Comparison of ENCODE assay signal across 14 cellular contexts in the genomic region with DNA sequence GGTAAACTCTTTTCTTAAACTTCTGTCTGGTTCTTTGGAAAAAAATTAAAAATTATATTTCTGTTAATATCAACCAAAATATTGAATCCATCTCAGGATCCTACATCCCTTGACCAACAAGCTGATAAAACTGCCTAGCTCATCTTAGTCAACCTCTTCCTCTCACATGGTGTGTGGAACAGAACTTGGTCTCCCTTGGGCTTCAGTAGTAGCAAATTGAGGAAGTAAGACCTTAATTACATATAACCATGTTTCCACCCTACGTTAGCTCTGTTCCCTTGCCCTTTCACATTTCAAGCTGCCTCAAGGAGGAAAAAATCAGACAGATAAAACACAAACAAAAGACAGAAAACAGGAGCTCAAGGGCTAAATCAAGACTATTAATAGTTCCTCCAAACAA.
A peak's percentile ranks its signal among the peaks of the same experiment; 100 is the strongest.
DNase-seq lines count a peak whose midpoint lies in the region; ATAC-seq, FAIRE-seq and TF ChIP-seq lines count a peak whose summit lies in the region.
"Had no signal": no experiment of that assay in that cellular context is flagged by ENCODE, and none has a peak within 500 bp of the region (broad histone marks: within the 10 kb centered on the region; RNA-seq: fewer than 3 reads in every experiment).

No MANE protein-coding gene starts in this region.

- H3K27ac Mint-ChIP-seq in activated naive CD8-positive, alpha-beta T cell treated with anti-CD3 and anti-CD28 coated beads, Interleukin-2, amount 50 U/mL, for 24 hours: no peak overlapping the region
- H3K27ac Mint-ChIP-seq: activated CD4-positive, alpha-beta memory T cell treated with anti-CD3 and anti-CD28 coated beads, Interleukin-2, amount 10 ng/mL, durations not matched to agents 7 days and 5 days; stimulated activated naive CD8-positive, alpha-beta T cell treated with anti-CD3 and anti-CD28 coated beads, Interleukin-15, Interleukin-2, amounts not matched to agents 100 ng/mL and 50 ng/mL, for 24 hours had no signal

- no peaks in the 10 kb centered on the region for H3K36me3 Mint-ChIP-seq in activated naive CD8-positive, alpha-beta T cell treated with anti-CD3 and anti-CD28 coated beads, Interleukin-2, amount 50 U/mL, for 24 hours (ENCODE audit: low read depth)

- H3K27ac ChIP-seq in RWPE2 (ENCODE audit: poor library complexity, severe bottlenecking): peak overlapping the region; percentile 73
- H3K27ac ChIP-seq: body of pancreas, Peyer's patch had no signal

- FAIRE-seq in urothelium cell line (lab: Jason Lieb, UNC): no peak

- TF ChIP-seq CTCF in GM12864 (IDR thresholded peaks at IDR 0.05; ENCODE audit: low read depth, low read length, missing control alignments) (no peak), RWPE2 (IDR thresholded peaks at IDR 0.05; ENCODE audit: poor library complexity, severe bottlenecking) (no peak)

- H3K27me3 ChIP-seq in RWPE2 (ENCODE audit: insufficient read depth, poor library complexity, severe bottlenecking): no peaks in the 10 kb centered on the region
- H3K27me3 ChIP-seq: body of pancreas, Peyer's patch had no signal

- no peaks in the 10 kb centered on the region for H3K9me3 ChIP-seq in RWPE2 (ENCODE audit: severe bottlenecking)
- H3K9me3 ChIP-seq: body of pancreas, Peyer's patch had no signal

- H3K4me1 Mint-ChIP-seq in activated naive CD8-positive, alpha-beta T cell treated with anti-CD3 and anti-CD28 coated beads, Interleukin-2, amount 50 U/mL, for 24 hours: no peaks in the 10 kb centered on the region
- H3K4me1 Mint-ChIP-seq: activated CD4-positive, alpha-beta memory T cell treated with anti-CD3 and anti-CD28 coated beads, Interleukin-2, amount 10 ng/mL, durations not matched to agents 7 days and 5 days had no signal

- peaks cover 13% of the 10 kb centered on the region for H3K27me3 Mint-ChIP-seq in activated naive CD8-positive, alpha-beta T cell treated with anti-CD3 and anti-CD28 coated beads, Interleukin-2, amount 50 U/mL, for 24 hours

- no peaks in the 10 kb centered on the region for H3K36me3 ChIP-seq in RWPE2 (ENCODE audit: low read depth)
- H3K36me3 ChIP-seq: Peyer's patch had no signal

- H3K4me3 ChIP-seq in GM12864 (ENCODE audit: low read depth, low read length): no peak overlapping the region
- no peak overlapping the region for H3K4me3 ChIP-seq in RWPE2 (ENCODE audit: severe bottlenecking)
- H3K4me3 ChIP-seq: body of pancreas, lung, Peyer's patch had no signal

- peaks cover 17% of the 10 kb centered on the region for H3K4me1 ChIP-seq in RWPE2 (ENCODE audit: insufficient read depth, poor library complexity, severe bottlenecking)
- H3K4me1 ChIP-seq: body of pancreas, Peyer's patch had no signal

- DNase-seq in GM12864 (ENCODE audit: low read depth) (peak; percentile 22), RWPE2 (ENCODE audit: low spot score) (no peak), urothelium cell line (ENCODE audit: low spot score) (no peak), HCEC 1CT (no peak), HPDE6-E6E7 (ENCODE audit: extremely low spot score) (no peak)
- no peak for DNase-seq in activated naive CD8-positive, alpha-beta T cell treated with anti-CD3 and anti-CD28 coated beads, Interleukin-2, amount 50 U/mL, for 24 hours
- DNase-seq: activated CD4-positive, alpha-beta memory T cell treated with anti-CD3 and anti-CD28 coated beads, Interleukin-2, amount 10 ng/mL, durations not matched to agents 7 days and 5 days; body of pancreas; Peyer's patch had no signal

- ATAC-seq in GM19468 (IDR thresholded peaks at IDR 0.05; ENCODE audit: extremely low read depth, unreplicated experiment) (peak; percentile 46), HG03139 (IDR thresholded peaks at IDR 0.05; ENCODE audit: unreplicated experiment) (peak; percentile 84), RWPE2 (ENCODE audit: low read depth) (no peak)
- no peak for ATAC-seq in activated naive CD8-positive, alpha-beta T cell treated with anti-CD3 and anti-CD28 coated beads, Interleukin-2, amount 50 U/mL, for 24 hours
- ATAC-seq: body of pancreas had no signal

- no peak overlapping the region for H3K4me3 Mint-ChIP-seq in activated naive CD8-positive, alpha-beta T cell treated with anti-CD3 and anti-CD28 coated beads, Interleukin-2, amount 50 U/mL, for 24 hours
- H3K4me3 Mint-ChIP-seq: activated CD4-positive, alpha-beta memory T cell treated with anti-CD3 and anti-CD28 coated beads, Interleukin-2, amount 10 ng/mL, durations not matched to agents 7 days and 5 days; CD14-positive monocyte; stimulated activated naive CD8-positive, alpha-beta T cell treated with anti-CD3 and anti-CD28 coated beads, Interleukin-15, Interleukin-2, amounts not matched to agents 100 ng/mL and 50 ng/mL, for 24 hours had no signal

- H3K9me3 Mint-ChIP-seq in activated naive CD8-positive, alpha-beta T cell treated with anti-CD3 and anti-CD28 coated beads, Interleukin-2, amount 50 U/mL, for 24 hours: no peaks in the 10 kb centered on the region
- H3K9me3 Mint-ChIP-seq: activated CD4-positive, alpha-beta memory T cell treated with anti-CD3 and anti-CD28 coated beads, Interleukin-2, amount 10 ng/mL, durations not matched to agents 7 days and 5 days; stimulated activated naive CD8-positive, alpha-beta T cell treated with anti-CD3 and anti-CD28 coated beads, Interleukin-15, Interleukin-2, amounts not matched to agents 100 ng/mL and 50 ng/mL, for 24 hours had no signal

Comparison
In these comparisons a context has a peak if more than half of its experiments do, and no peak if none do; other contexts are left out.
1. ATAC-seq: peak in GM19468 (single experiment) and HG03139 (single experiment); none in RWPE2 (single experiment) and activated naive CD8-positive, alpha-beta T cell treated with anti-CD3 and anti-CD28 coated beads, Interleukin-2, amount 50 U/mL, for 24 hours (single experiment).